Comparison of ENCODE assay signal across 23 cellular contexts in the genomic region with DNA sequence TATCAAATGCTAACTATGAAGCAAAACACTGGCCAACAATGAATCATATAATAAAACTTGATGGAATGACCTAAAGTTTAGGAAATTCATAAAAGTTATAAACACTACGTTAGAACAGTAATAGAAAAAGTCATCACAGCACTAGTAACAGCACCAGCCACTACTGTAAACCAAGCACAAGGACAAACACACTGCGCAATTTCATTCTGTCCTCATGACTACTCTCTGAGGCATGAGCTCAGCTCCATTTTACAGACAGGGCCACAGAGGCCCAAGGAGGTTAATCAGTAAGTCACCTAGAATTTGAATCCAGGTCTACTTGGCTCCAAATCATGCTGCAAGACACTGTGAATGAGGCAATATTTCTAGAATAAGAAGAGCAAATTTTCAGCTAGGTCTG. TPM values are rescaled to one million over a fixed set of nuclear protein-coding genes. Genes with fewer than 3 reads are reported as not detected.
DNase-seq lines count a peak whose midpoint lies in the region; ATAC-seq lines count a peak whose summit lies in the region.
"Had no signal": no experiment of that assay in that cellular context is flagged by ENCODE, and none has a peak within 500 bp of the region (broad histone marks: within the 10 kb centered on the region; RNA-seq: fewer than 3 reads in every experiment).

No MANE protein-coding gene starts in this region.

- ATAC-seq in T-helper 17 cell: no peak
- no peak for ATAC-seq in stimulated activated effector memory CD8-positive, alpha-beta T cell treated with anti-CD3 and anti-CD28 coated beads, Interleukin-12 subunit alpha, Interleukin-12 subunit beta, amount 100 ng/mL, for 72 hours
- ATAC-seq: GM12878, Panc1 had no signal

- no peak overlapping the region for H3K4me3 Mint-ChIP-seq in T-helper 17 cell
- no peak overlapping the region for H3K4me3 Mint-ChIP-seq in stimulated activated effector memory CD8-positive, alpha-beta T cell treated with anti-CD3 and anti-CD28 coated beads, Interleukin-12 subunit alpha, Interleukin-12 subunit beta, amount 100 ng/mL, for 72 hours
- H3K4me3 Mint-ChIP-seq: CD4-positive, alpha-beta memory T cell; H9 had no signal

- DNase-seq in HCEC 1CT: peak; percentile 61
- no peak for DNase-seq in T-helper 17 cell
- peak; percentile 81 for DNase-seq in fibroblast of gingiva (ENCODE audit: low read depth)
- no peak for DNase-seq in stimulated activated effector memory CD8-positive, alpha-beta T cell treated with anti-CD3 and anti-CD28 coated beads, Interleukin-12 subunit alpha, Interleukin-12 subunit beta, amount 100 ng/mL, for 72 hours (ENCODE audit: low spot score in 2 of 2)
- DNase-seq in GM19240 (ENCODE audit: insufficient read length, low spot score): no peak
- no peak for DNase-seq in ureter (ENCODE audit: low spot score)
- no peak for DNase-seq in NCI-H1105 (lab: John Stamatoyannopoulos, UW)
- DNase-seq: Caco-2; CD4-positive, alpha-beta memory T cell; DMS 273 treated with DMSO at 0.1 percent for 48 hours; DMS79 treated with DMSO at 0.1 percent for 48 hours; GM23248; H9; NCI-H1092 treated with DMSO at 0.1 percent for 48 hours; NCI-H146; NCI-H2029; NCI-H2227 treated with DMSO at 0.1 percent for 48 hours; NCI-H510A; NCI-H748 treated with DMSO at 0.1 percent for 48 hours had no signal

- H3K9me3 ChIP-seq in T-helper 17 cell (ENCODE audit: control insufficient read depth, low read length, poor library complexity, severe bottlenecking): no peaks in the 10 kb centered on the region
- H3K9me3 ChIP-seq: BLaER1 treated with 17β-estradiol and CSF1 and Interleukin-3, amounts not matched to agents 10 nM and 100 nM; Caco-2; SJSA1 had no signal

- no peaks in the 10 kb centered on the region for H3K9me3 Mint-ChIP-seq in stimulated activated effector memory CD8-positive, alpha-beta T cell treated with anti-CD3 and anti-CD28 coated beads, Interleukin-12 subunit alpha, Interleukin-12 subunit beta, amount 100 ng/mL, for 72 hours
- H3K9me3 Mint-ChIP-seq: CD4-positive, alpha-beta memory T cell; H9 had no signal

- H3K27me3 Mint-ChIP-seq in T-helper 17 cell: no peaks in the 10 kb centered on the region
- H3K27me3 Mint-ChIP-seq: CD4-positive, alpha-beta memory T cell had no signal

- peaks cover 6% of the 10 kb centered on the region for H3K36me3 Mint-ChIP-seq in T-helper 17 cell (ENCODE audit: low read depth)
- peaks cover 76% of the 10 kb centered on the region for H3K36me3 Mint-ChIP-seq in stimulated activated effector memory CD8-positive, alpha-beta T cell treated with anti-CD3 and anti-CD28 coated beads, Interleukin-12 subunit alpha, Interleukin-12 subunit beta, amount 100 ng/mL, for 72 hours

- peak overlapping the region; percentile 61 for H3K27ac Mint-ChIP-seq in T-helper 17 cell
- peak overlapping the region; percentile 12 for H3K27ac Mint-ChIP-seq in stimulated activated effector memory CD8-positive, alpha-beta T cell treated with anti-CD3 and anti-CD28 coated beads, Interleukin-12 subunit alpha, Interleukin-12 subunit beta, amount 100 ng/mL, for 72 hours
- H3K27ac Mint-ChIP-seq: H9 had no signal

- H3K4me1 Mint-ChIP-seq in T-helper 17 cell: peaks cover 19% of the 10 kb centered on the region
- peaks cover 28% of the 10 kb centered on the region for H3K4me1 Mint-ChIP-seq in stimulated activated effector memory CD8-positive, alpha-beta T cell treated with anti-CD3 and anti-CD28 coated beads, Interleukin-12 subunit alpha, Interleukin-12 subunit beta, amount 100 ng/mL, for 72 hours

RNA-seq across cellular contexts. Expression of gene EMC8, which starts 13.4 kb away (rescaled TPM):
- total RNA-seq in T-helper 17 cell: 10 to 100 TPM; 32.5 to 40.1 TPM
- total RNA-seq in ureter: 34.3 TPM

RNA-seq across cellular contexts. Expression of gene COX4I1, which starts 13.6 kb away (rescaled TPM):
- total RNA-seq in T-helper 17 cell (100 to 1,000 TPM; 526 to 533 TPM), ureter (485 TPM)

RNA-seq across cellular contexts. Expression of gene C16orf74, which starts 35.0 kb away (rescaled TPM):
- total RNA-seq in T-helper 17 cell (1 to 10 TPM; 4.6 to 7.2 TPM), ureter (33.6 TPM)

Comparison
In these comparisons a context has a peak if more than half of its experiments do, and no peak if none do; other contexts are left out.
1. DNase-seq: peak in HCEC 1CT (single experiment) and fibroblast of gingiva (single experiment); none in T-helper 17 cell (0 of 3), stimulated activated effector memory CD8-positive, alpha-beta T cell treated with anti-CD3 and anti-CD28 coated beads, Interleukin-12 subunit alpha, Interleukin-12 subunit beta, amount 100 ng/mL, for 72 hours (0 of 2), GM19240 (single experiment), ureter (single experiment) and NCI-H1105 (single experiment).